ENCODE assay signal across 8 cellular contexts in the genomic region with DNA sequence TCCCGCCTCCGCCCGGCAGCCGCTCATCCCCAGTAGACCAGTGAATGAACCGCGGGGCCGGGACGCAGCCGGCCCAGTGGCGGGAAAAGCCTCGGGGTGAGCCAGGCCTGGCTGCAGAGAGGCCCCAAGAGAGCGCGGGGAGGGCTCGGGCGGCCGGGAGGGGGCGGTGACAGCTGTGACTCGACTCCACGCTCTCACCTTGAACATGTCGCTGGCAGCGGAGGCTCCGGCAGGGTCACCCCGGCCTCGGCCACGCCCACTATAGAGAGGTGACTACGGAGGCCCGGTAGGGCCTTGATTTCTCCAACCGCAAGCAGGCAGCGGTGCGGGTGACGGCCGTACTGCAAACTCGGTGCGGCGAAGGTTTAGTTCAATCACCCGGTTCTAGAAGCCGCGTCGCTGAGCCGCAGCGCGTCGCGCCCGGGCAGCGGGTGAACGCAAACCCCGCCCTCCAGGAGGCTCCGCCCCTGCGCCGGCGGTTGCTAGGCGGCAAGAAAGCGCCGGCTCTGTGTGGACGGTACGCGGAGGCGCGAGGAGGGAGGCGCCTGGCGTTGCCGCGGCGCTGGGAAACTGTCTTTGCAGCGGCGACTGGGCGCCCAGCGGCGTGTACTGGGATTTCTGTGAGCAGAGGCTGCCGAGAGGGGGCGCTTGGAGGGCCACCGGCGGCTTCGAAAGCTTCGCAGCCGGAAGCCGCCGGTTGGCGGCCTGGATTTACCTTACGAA. TPM values are rescaled to one million over a fixed set of nuclear protein-coding genes. Genes with fewer than 3 reads are reported as not detected.
DNase-seq lines count a peak whose midpoint lies in the region; ATAC-seq and TF ChIP-seq lines count a peak whose summit lies in the region.

APOO (minus strand) TSS at position 443 of the 723 bp plus-strand sequence; CDS start at position 207, 236 bp downstream.
A gene with protein sequence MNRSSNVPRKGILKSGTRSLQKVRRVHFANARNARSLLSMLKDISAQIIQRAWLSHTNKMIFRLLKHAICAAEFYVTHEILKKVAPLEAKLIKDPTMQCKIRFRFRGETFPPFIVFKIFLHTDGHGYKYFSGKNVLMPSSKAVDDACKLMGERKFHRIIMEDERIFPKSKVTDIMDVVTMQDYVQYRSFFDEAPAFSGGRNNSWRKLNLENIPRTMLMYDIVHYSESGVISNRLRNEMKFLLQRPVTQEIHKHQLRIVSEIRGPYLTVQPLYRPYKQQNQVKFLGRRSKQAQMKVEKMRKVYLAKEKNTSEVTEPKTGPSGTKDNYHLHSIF (plus strand): TSS at position 511 of the 723 bp plus-strand sequence. CDS start 2,297 bp downstream, outside the sequence.

- no TSS peak for BruUV-seq in Calu3 (replicated peaks; lab: Mats Ljungman, UMichigan)

- no peaks in the 10 kb centered on the region for H3K4me1 ChIP-seq in endocrine pancreas (ENCODE audit: control insufficient read depth, insufficient read depth, low read length)

- no peak within 1 kb of the TSS for H3K27ac Mint-ChIP-seq in Calu3 (ENCODE audit: unreplicated experiment)

- peak within 1 kb of the TSS; percentile 84 for H3K4me3 ChIP-seq in endocrine pancreas (ENCODE audit: control insufficient read depth, insufficient read depth, low read length)

- intact Hi-C loops in Calu3 (cut with micrococcal nuclease; ENCODE audit: unreplicated experiment), result loop anchor here (2.0 kb wide), 1 partner anchor 147 kb away; the partner anchor contains the start of gene EIF2S3

- H3K27me3 Mint-ChIP-seq in Calu3 (ENCODE audit: unreplicated experiment), result no peaks in the 10 kb centered on the region

- TF ChIP-seq CTCF in Calu3 (IDR thresholded peaks at IDR 0.05; ENCODE audit: unreplicated experiment), result peak; percentile 63

- CTCF ChIA-PET in Calu3 (lab: Charles Lee), result interaction anchor here (0.6 to 2.4 kb wide), 3 partner anchors 10 to 146 kb away, joined by 3 to 22 read pairs (median 10); no protein-coding TSS in a partner anchor

- DNase-seq in Calu3 (peak; percentile 95), HUDEP-2 (lab: John Stamatoyannopoulos, UW; ENCODE audit: unreplicated experiment in 76 of 76) (peak; percentile 3 to 94 (median 84)), NOMO-1 treated with DMSO at 0.1 percent for 48 hours (lab: John Stamatoyannopoulos, UW; ENCODE audit: unreplicated experiment) (peak; percentile 89), midbrain (lab: John Stamatoyannopoulos, UW) (peak; percentile 89)
- peak; percentile 72 for DNase-seq in activated CD8-positive, alpha-beta memory T cell treated with anti-CD3 and anti-CD28 coated beads, Interleukin-2, amount 50 U/mL, for 1 hour (ENCODE audit: extremely low read depth)
- peak; percentile 81 to 82 for DNase-seq in stimulated activated CD8-positive, alpha-beta memory T cell treated with anti-CD3 and anti-CD28 coated beads, Interleukin-2, amount 100 ng/mL, for 48 hours (ENCODE audit: low read depth in 2 of 2)

- no peaks in the 10 kb centered on the region for H3K27me3 ChIP-seq in endocrine pancreas (ENCODE audit: control insufficient read depth, insufficient read depth, low read length)

- H3K36me3 ChIP-seq in endocrine pancreas (ENCODE audit: control insufficient read depth, insufficient read depth, low read length), result no peaks in the 10 kb centered on the region

- H3K9ac ChIP-seq in endocrine pancreas (ENCODE audit: control insufficient read depth, insufficient read depth, low read length), result peak within 1 kb of the TSS; percentile 54

- H3K4me1 Mint-ChIP-seq in Calu3 (ENCODE audit: low read depth, unreplicated experiment), result peaks cover 12% of the 10 kb centered on the region

- H3K4me3 Mint-ChIP-seq in Calu3 (ENCODE audit: low read depth, unreplicated experiment), result peak within 1 kb of the TSS; percentile 74

- H3K9me3 ChIP-seq in endocrine pancreas (ENCODE audit: control insufficient read depth, low read length), result no peaks in the 10 kb centered on the region

- H3K9me3 Mint-ChIP-seq in Calu3 (ENCODE audit: low read depth, unreplicated experiment), result no peaks in the 10 kb centered on the region

- ATAC-seq in GM21381 (IDR thresholded peaks at IDR 0.05; ENCODE audit: unreplicated experiment), result peak; percentile 96

- H3K36me3 Mint-ChIP-seq in Calu3 (ENCODE audit: insufficient read depth, unreplicated experiment), result peaks cover 14% of the 10 kb centered on the region

RNA-seq across cellular contexts. Expression of gene APOO, which starts in this region (rescaled TPM):
- 46.8 and 50.0 TPM in 2 replicates for total RNA-seq in Calu3 (2022)

RNA-seq across cellular contexts. Expression of the second gene that starts in this region (rescaled TPM):
- not detected in 2 replicates for total RNA-seq in Calu3 (2022)

Comparison
In these comparisons a context has a peak if more than half of its experiments do, and no peak if none do; other contexts are left out.
1. Peak in every context shown above with its lines: DNase-seq, ATAC-seq and H3K4me3 ChIP-seq.